16 cellular contexts compared by ENCODE assay signal in the genomic region with DNA sequence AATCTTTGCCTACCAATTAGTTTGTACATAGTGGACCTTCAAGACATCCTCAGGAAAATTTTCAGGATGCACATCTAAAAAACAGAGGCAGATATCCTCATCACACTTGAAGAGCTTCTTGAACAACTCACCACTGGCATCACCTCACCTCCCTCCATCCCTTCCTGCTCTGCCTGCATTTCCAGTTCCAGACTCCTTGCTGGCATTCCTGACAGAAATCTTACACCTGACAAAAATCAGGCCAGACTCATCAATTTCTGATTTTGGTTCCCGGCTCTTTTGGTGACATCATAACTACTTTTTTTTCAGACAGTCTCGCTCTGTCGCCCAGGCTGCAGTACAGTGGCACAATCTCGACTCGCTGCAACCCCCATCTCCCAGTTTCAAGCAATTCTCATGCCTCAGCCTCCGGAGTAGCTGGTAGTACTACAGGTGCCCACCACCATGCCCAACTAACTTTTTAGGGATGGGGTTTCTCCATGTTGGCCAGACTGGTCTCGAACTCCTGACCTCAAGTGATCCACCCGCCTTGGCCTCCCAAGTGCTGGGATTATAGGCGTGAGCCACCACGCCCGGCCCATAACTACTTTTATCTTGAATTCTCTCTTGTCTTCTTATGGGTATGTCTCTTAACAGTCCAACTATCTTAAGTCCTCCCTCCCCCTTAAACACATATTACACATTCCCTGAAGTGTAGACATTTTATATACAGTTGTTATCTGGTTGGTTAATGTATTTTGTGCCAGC.
"Had no signal": no experiment of that assay in that cellular context is flagged by ENCODE, and none has a peak within 500 bp of the region (broad histone marks: within the 10 kb centered on the region; RNA-seq: fewer than 3 reads in every experiment).

No MANE protein-coding gene starts in this region.

- H3K9me3 Mint-ChIP-seq: activated CD4-positive, alpha-beta T cell treated with anti-CD3 and anti-CD28 coated beads, Interleukin-2, amount 10 ng/mL, durations not matched to agents 24 days and 14 days; activated naive CD8-positive, alpha-beta T cell treated with anti-CD3 and anti-CD28 coated beads for 36 hours; nephron progenitor cell; stimulated activated naive CD8-positive, alpha-beta T cell treated with anti-CD3 and anti-CD28 coated beads, Interleukin-15, amount 100 ng/mL, for 72 hours; T-helper 2 cell treated with Interferon-gamma antibody and Interleukin-4, amounts not matched to agents 5 μg/mL and 100 μg/mL, for 36 hours had no signal

- H3K36me3 Mint-ChIP-seq: activated naive CD8-positive, alpha-beta T cell treated with anti-CD3 and anti-CD28 coated beads for 36 hours had no signal

- ATAC-seq: sciatic nerve; stimulated activated naive CD8-positive, alpha-beta T cell treated with anti-CD3 and anti-CD28 coated beads, Interleukin-15, amount 100 ng/mL, for 72 hours had no signal

- H3K27me3 ChIP-seq: vagina had no signal

- H3K9me3 ChIP-seq: left ventricle myocardium inferior, spleen, vagina had no signal

- H3K4me1 Mint-ChIP-seq: activated CD4-positive, alpha-beta T cell treated with anti-CD3 and anti-CD28 coated beads, Interleukin-2, amount 10 ng/mL, durations not matched to agents 24 days and 14 days; activated naive CD8-positive, alpha-beta T cell treated with anti-CD3 and anti-CD28 coated beads for 36 hours; stimulated activated naive CD8-positive, alpha-beta T cell treated with anti-CD3 and anti-CD28 coated beads, Interleukin-15, amount 100 ng/mL, for 72 hours had no signal

- H3K27ac ChIP-seq: left ventricle myocardium inferior, spleen, vagina had no signal

- H3K4me3 Mint-ChIP-seq: activated CD4-positive, alpha-beta T cell treated with anti-CD3 and anti-CD28 coated beads, Interleukin-2, amount 10 ng/mL, durations not matched to agents 24 days and 14 days; activated naive CD8-positive, alpha-beta T cell treated with anti-CD3 and anti-CD28 coated beads for 36 hours; nephron progenitor cell; stimulated activated naive CD8-positive, alpha-beta T cell treated with anti-CD3 and anti-CD28 coated beads, Interleukin-15, amount 100 ng/mL, for 72 hours; T-helper 2 cell treated with Interferon-gamma antibody and Interleukin-4, amounts not matched to agents 5 μg/mL and 100 μg/mL, for 36 hours had no signal

- DNase-seq: activated CD4-positive, alpha-beta T cell treated with anti-CD3 and anti-CD28 coated beads, Interleukin-2, amount 10 ng/mL, durations not matched to agents 24 days and 14 days; activated CD4-positive, CD25-positive, alpha-beta regulatory T cell; activated CD8-positive, alpha-beta memory T cell treated with anti-CD3 and anti-CD28 coated beads, Interleukin-2, amount 50 U/mL, for 48 hours; activated gamma-delta T cell treated with Interleukin-2 at 50 U/mL for 16 hours; activated naive CD8-positive, alpha-beta T cell treated with anti-CD3 and anti-CD28 coated beads for 36 hours; dermis blood vessel endothelial cell; hippocampal formation; kidney; left ventricle myocardium inferior; nephron progenitor cell; spleen; stimulated activated CD4-positive, alpha-beta T cell treated with anti-CD3 and anti-CD28 coated beads, Interleukin-1b, Interleukin-23, amount 100 ng/mL, for 48 hours; stimulated activated naive CD8-positive, alpha-beta T cell treated with anti-CD3 and anti-CD28 coated beads, Interleukin-15, amount 100 ng/mL, for 72 hours had no signal

- H3K27ac Mint-ChIP-seq: activated CD4-positive, alpha-beta T cell treated with anti-CD3 and anti-CD28 coated beads, Interleukin-2, amount 10 ng/mL, durations not matched to agents 24 days and 14 days; activated naive CD8-positive, alpha-beta T cell treated with anti-CD3 and anti-CD28 coated beads for 36 hours; nephron progenitor cell; stimulated activated naive CD8-positive, alpha-beta T cell treated with anti-CD3 and anti-CD28 coated beads, Interleukin-15, amount 100 ng/mL, for 72 hours; T-helper 2 cell treated with Interferon-gamma antibody and Interleukin-4, amounts not matched to agents 5 μg/mL and 100 μg/mL, for 36 hours had no signal

- H3K36me3 ChIP-seq: left ventricle myocardium inferior, spleen, vagina had no signal

- H3K4me3 ChIP-seq: left ventricle myocardium inferior, spleen, vagina had no signal
